19 cellular contexts compared by ENCODE assay signal in the genomic region with DNA sequence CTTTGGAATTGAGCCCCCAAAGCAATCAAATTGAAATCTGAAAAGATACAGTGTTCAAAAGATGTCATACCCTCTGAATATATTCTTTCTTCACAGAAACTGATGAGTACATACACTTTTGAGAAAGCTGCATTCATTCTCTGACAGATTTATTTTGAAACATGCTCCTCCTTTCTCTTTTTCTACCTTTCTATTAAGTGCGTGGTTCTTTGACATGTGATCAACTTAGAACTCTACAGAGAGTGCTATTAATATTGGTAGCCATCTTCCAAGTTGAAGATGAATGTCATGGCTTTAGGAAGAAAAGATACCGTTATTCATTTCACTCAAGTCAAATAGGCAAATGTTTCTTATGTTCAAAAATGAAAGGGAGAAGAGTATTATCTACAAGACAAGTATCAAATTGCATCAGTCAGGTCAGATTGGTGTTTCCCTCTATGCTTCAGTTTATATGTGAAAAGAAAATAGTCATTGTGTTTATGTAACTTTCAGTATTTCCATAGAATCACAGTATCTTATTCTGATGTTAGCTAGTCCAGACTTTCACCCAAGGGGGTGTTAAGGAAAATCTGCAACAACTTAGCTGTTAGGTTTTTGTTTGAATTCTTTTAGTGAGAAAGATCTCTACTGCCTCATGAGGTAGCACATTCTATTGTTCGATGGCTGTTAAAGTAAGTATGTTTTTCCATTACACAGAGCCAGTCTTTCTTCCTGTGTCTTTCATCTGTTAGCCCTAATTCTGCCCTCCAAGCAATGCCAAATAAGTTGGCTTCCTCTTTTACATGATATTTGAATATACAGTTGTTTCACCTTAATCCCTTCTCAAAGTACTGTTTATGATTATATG. TPM values are rescaled to one million over a fixed set of nuclear protein-coding genes. Genes with fewer than 3 reads are reported as not detected.
DNase-seq lines count a peak whose midpoint lies in the region; ATAC-seq, FAIRE-seq and TF ChIP-seq lines count a peak whose summit lies in the region.
"Had no signal": no experiment of that assay in that cellular context is flagged by ENCODE, and none has a peak within 500 bp of the region (broad histone marks: within the 10 kb centered on the region; RNA-seq: fewer than 3 reads in every experiment).

No MANE protein-coding gene starts in this region.

- H4K91ac ChIP-seq in mesenchymal stem cell (ENCODE audit: low read length) = no peak overlapping the region

- peaks cover 3 to 7% of the 10 kb centered on the region in 2 donors for H3K36me3 Mint-ChIP-seq in activated T-cell treated with anti-CD3 and anti-CD28 coated beads, Interleukin-2, amount 50 U/mL, for 72 hours (ENCODE audit: insufficient read depth in 2 of 2)
- no peaks in the 10 kb centered on the region for H3K36me3 Mint-ChIP-seq in endothelial cell (ENCODE audit: low read depth, unreplicated experiment)

- no peaks in the 10 kb centered on the region for H3K9me3 ChIP-seq in esophagus muscularis mucosa
- no peaks in the 10 kb centered on the region for H3K9me3 ChIP-seq in mesenchymal stem cell (ENCODE audit: control insufficient read depth, low read length)
- H3K9me3 ChIP-seq: gastroesophageal sphincter, left lung, neutrophil, tibial artery had no signal

- no peak overlapping the region for H3K4me2 ChIP-seq in mesenchymal stem cell (ENCODE audit: low read length, poor library complexity, severe bottlenecking)

- no peak overlapping the region for H3K18ac ChIP-seq in mesenchymal stem cell (ENCODE audit: low read depth in 1 of 2, low read length in 2 of 2)

- H2AK5ac ChIP-seq in mesenchymal stem cell (ENCODE audit: low read length, severe bottlenecking) = no peak overlapping the region

- H2BK12ac ChIP-seq in mesenchymal stem cell (ENCODE audit: low read length in 2 of 2) = no peak overlapping the region

- peak overlapping the region; percentile 16 to 86 for H3K4me3 Mint-ChIP-seq in activated T-cell treated with anti-CD3 and anti-CD28 coated beads, Interleukin-2, amount 50 U/mL, for 72 hours
- no peak overlapping the region for H3K4me3 Mint-ChIP-seq in endothelial cell (ENCODE audit: unreplicated experiment)
- H3K4me3 Mint-ChIP-seq: CD4-positive, CD25-positive, alpha-beta regulatory T cell had no signal

- TF ChIP-seq POLR2A in esophagus muscularis mucosa (IDR thresholded peaks at IDR 0.05; ENCODE audit: low read depth) = no peak

- no peak overlapping the region for H3K4ac ChIP-seq in mesenchymal stem cell (ENCODE audit: low read depth in 1 of 2, low read length in 2 of 2)

- no peak for DNase-seq in activated T-cell treated with anti-CD3 and anti-CD28 coated beads, Interleukin-2, amount 50 U/mL, for 72 hours
- DNase-seq in activated T-cell treated with anti-CD3 and anti-CD28 coated beads, Interleukin-2, amount 50 U/mL, for 48 hours = no peak
- DNase-seq in SK-MEL-5 (ENCODE audit: low read depth, low spot score) = peak; percentile 19
- DNase-seq in endothelial cell (ENCODE audit: low spot score) = no peak
- DNase-seq in urothelium cell line (ENCODE audit: low spot score) = no peak
- no peak for DNase-seq in esophagus muscularis mucosa (ENCODE audit: extremely low spot score)
- no peak for DNase-seq in mesenchymal stem cell
- DNase-seq: activated CD4-positive, alpha-beta T cell treated with anti-CD3 and anti-CD28 coated beads, Interleukin-2, amount 50 U/mL, for 48 hours; activated effector memory CD4-positive, alpha-beta T cell treated with anti-CD3 and anti-CD28 coated beads, Interleukin-2, amount 50 U/mL, for 16 hours; CD4-positive, CD25-positive, alpha-beta regulatory T cell; left lung; NCI-H187 treated with DMSO at 0.1 percent for 48 hours; retina; stimulated activated CD4-positive, alpha-beta T cell treated with anti-CD3 and anti-CD28 coated beads, Interleukin-12 subunit alpha, Interleukin-12 subunit beta, amount 100 ng/mL, for 4 hours; SW 1271; tibial artery had no signal

- H3K4me1 Mint-ChIP-seq in activated T-cell treated with anti-CD3 and anti-CD28 coated beads, Interleukin-2, amount 50 U/mL, for 72 hours (ENCODE audit: low read depth) = peaks cover 29% of the 10 kb centered on the region
- H3K4me1 Mint-ChIP-seq in endothelial cell (ENCODE audit: unreplicated experiment) = no peaks in the 10 kb centered on the region

- H3K9me3 Mint-ChIP-seq in activated T-cell treated with anti-CD3 and anti-CD28 coated beads, Interleukin-2, amount 50 U/mL, for 72 hours = no peaks in the 10 kb centered on the region
- H3K9me3 Mint-ChIP-seq in endothelial cell (ENCODE audit: unreplicated experiment) = no peaks in the 10 kb centered on the region

- H3K4me1 ChIP-seq in esophagus muscularis mucosa (no peaks in the 10 kb centered on the region), mesenchymal stem cell (ENCODE audit: control insufficient read depth, insufficient read depth, low read depth, low read length) (no peaks in the 10 kb centered on the region)
- H3K4me1 ChIP-seq: gastroesophageal sphincter, left lung, tibial artery had no signal

- FAIRE-seq in urothelium cell line (lab: Jason Lieb, UNC) = peak; percentile 9

- WGBS in esophagus muscularis mucosa = 72% methylated on average over 3 of the region's 3 CpGs
- 100% methylated on average over 1 of the region's 3 CpGs for WGBS in mesenchymal stem cell

- H3K79me1 ChIP-seq in mesenchymal stem cell (replicated peaks; ENCODE audit: low read length, poor library complexity, severe bottlenecking) = no peaks in the 10 kb centered on the region

- ATAC-seq in activated T-cell treated with anti-CD3 and anti-CD28 coated beads, Interleukin-2, amount 50 U/mL, for 72 hours (replicated peaks in 1 of 2) = peak; percentile 77 to 81
- no peak for ATAC-seq in GM19023 (IDR thresholded peaks at IDR 0.05; ENCODE audit: unreplicated experiment)
- ATAC-seq: gastroesophageal sphincter, left lung had no signal

- in situ Hi-C loops in SK-MEL-5 (cut with HindIII; ENCODE audit: low pct_unique_long_range_greater_than_20kb, low sequenced_read_pairs) = no loop called here

- peak overlapping the region; percentile 95 for H3K27ac Mint-ChIP-seq in activated T-cell treated with anti-CD3 and anti-CD28 coated beads, Interleukin-2, amount 50 U/mL, for 72 hours
- H3K27ac Mint-ChIP-seq in endothelial cell (ENCODE audit: unreplicated experiment) = peak overlapping the region; percentile 16

- no peak for TF ChIP-seq CTCF in endothelial cell (IDR thresholded peaks at IDR 0.05; ENCODE audit: unreplicated experiment)
- TF ChIP-seq CTCF in esophagus muscularis mucosa (IDR thresholded peaks at IDR 0.05) = no peak

- no peak overlapping the region for H2AFZ ChIP-seq in mesenchymal stem cell (ENCODE audit: low read depth, low read length)

- no peaks in the 10 kb centered on the region for H3K27me3 Mint-ChIP-seq in activated T-cell treated with anti-CD3 and anti-CD28 coated beads, Interleukin-2, amount 50 U/mL, for 72 hours (ENCODE audit: low read depth)
- H3K27me3 Mint-ChIP-seq in endothelial cell (ENCODE audit: unreplicated experiment) = no peaks in the 10 kb centered on the region
- H3K27me3 Mint-ChIP-seq: CD4-positive, CD25-positive, alpha-beta regulatory T cell had no signal

- H3K36me3 ChIP-seq in esophagus muscularis mucosa (peaks cover 0 to 14% (median 0%) of the 10 kb centered on the region in 4 donors), mesenchymal stem cell (ENCODE audit: control insufficient read depth in 1 of 2, insufficient read depth in 2 of 2, low read depth in 1 of 2, low read length in 2 of 2) (no peaks in the 10 kb centered on the region)
- H3K36me3 ChIP-seq: neutrophil had no signal

- no peak overlapping the region for H2BK120ac ChIP-seq in mesenchymal stem cell (ENCODE audit: low read depth, low read length)

- H2BK15ac ChIP-seq in mesenchymal stem cell (ENCODE audit: low read depth, poor library complexity, severe bottlenecking) = no peak overlapping the region

- H3K9ac ChIP-seq in mesenchymal stem cell (ENCODE audit: low read length) = no peak overlapping the region

- no peak overlapping the region for H3K27ac ChIP-seq in esophagus muscularis mucosa (replicated peaks in 1 of 4)
- no peak overlapping the region for H3K27ac ChIP-seq in mesenchymal stem cell (ENCODE audit: low read length, poor library complexity, severe bottlenecking)
- H3K27ac ChIP-seq: gastroesophageal sphincter, left lung, neutrophil, tibial artery had no signal

- H3K14ac ChIP-seq in mesenchymal stem cell (ENCODE audit: low read length in 2 of 2) = no peak overlapping the region

- H3K27me3 ChIP-seq in esophagus muscularis mucosa = no peaks in the 10 kb centered on the region
- H3K27me3 ChIP-seq in mesenchymal stem cell (ENCODE audit: control insufficient read depth in 1 of 2, insufficient read depth in 1 of 2, low read length in 2 of 2) = no peaks in the 10 kb centered on the region
- H3K27me3 ChIP-seq: gastroesophageal sphincter, left lung, neutrophil, tibial artery had no signal

- intact Hi-C loops in esophagus muscularis mucosa (cut with DNase I) = no loop called here

- no peak overlapping the region for H2BK5ac ChIP-seq in mesenchymal stem cell (ENCODE audit: low read depth, low read length, poor library complexity, severe bottlenecking)

- no peak overlapping the region for H4K8ac ChIP-seq in mesenchymal stem cell (ENCODE audit: low read length)

- no peak for TF ChIP-seq EP300 in esophagus muscularis mucosa (IDR thresholded peaks at IDR 0.05)

- no peak overlapping the region for H3K23ac ChIP-seq in mesenchymal stem cell (ENCODE audit: low read length in 2 of 2)

- H3K4me3 ChIP-seq in esophagus muscularis mucosa = no peak overlapping the region
- no peak overlapping the region for H3K4me3 ChIP-seq in mesenchymal stem cell (ENCODE audit: insufficient read depth in 1 of 2, low read depth in 1 of 2, low read length in 2 of 2)
- H3K4me3 ChIP-seq: gastroesophageal sphincter, left lung, tibial artery had no signal

RNA-seq across cellular contexts. Expression of a gene that starts 55.4 kb away (rescaled TPM):
- total RNA-seq in activated T-cell treated with anti-CD3 and anti-CD28 coated beads, Interleukin-2, amount 50 U/mL, for 72 hours = not detected
- total RNA-seq in SK-MEL-5 (2014; rRNA removed; shearing (Covaris generic)) = not detected in 2 replicates
- not detected in 2 replicates for polyA plus RNA-seq in SK-MEL-5 (2015; cell fraction: cytosol; rRNA removed)
- not detected in 2 replicates for polyA plus RNA-seq in SK-MEL-5 (2015; cell fraction: nucleus; rRNA removed)
- not detected for total RNA-seq in endothelial cell (ENCODE audit: unreplicated experiment)
- not detected for total RNA-seq in esophagus muscularis mucosa
- polyA plus RNA-seq in mesenchymal stem cell (2013, experiment 1 of 2) = 0.41 TPM
- polyA plus RNA-seq in mesenchymal stem cell (2013, experiment 2 of 2) = 0.44 TPM
- total RNA-seq: CD4-positive, CD25-positive, alpha-beta regulatory T cell had no signal
- polyA plus RNA-seq: CD4-positive, CD25-positive, alpha-beta regulatory T cell had no signal
